ENCODE assay signal across 31 cellular contexts in the genomic region with DNA sequence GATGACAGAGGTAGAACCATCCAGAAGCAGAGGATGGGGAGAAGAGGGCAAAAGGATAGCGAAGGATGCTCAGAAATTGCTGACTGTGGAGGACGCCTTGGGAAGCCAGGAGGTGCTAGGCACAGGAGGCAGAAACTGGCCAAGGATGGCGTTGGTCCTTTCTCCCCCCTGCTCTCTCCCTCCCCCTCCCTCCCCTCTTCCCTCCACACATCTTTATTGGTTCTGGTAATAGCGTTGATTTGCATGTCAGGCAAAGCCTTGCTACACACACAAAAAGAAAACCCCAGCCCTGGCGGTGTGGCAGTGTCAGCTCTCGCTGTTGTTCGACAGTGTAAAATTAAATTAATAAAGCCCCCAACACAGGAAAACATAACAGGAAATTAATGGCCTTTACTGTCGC. TPM values are rescaled to one million over a fixed set of nuclear protein-coding genes. Genes with fewer than 3 reads are reported as not detected.
"Had no signal": no experiment of that assay in that cellular context is flagged by ENCODE, and none has a peak within 500 bp of the region (broad histone marks: within the 10 kb centered on the region; RNA-seq: fewer than 3 reads in every experiment).

No MANE protein-coding gene starts in this region.

- H3K27ac Mint-ChIP-seq: effector memory CD8-positive, alpha-beta T cell; natural killer cell had no signal

- H3K4me1 Mint-ChIP-seq: natural killer cell had no signal

- H3K4me1 ChIP-seq: gastrocnemius medialis, lower lobe of right lung, prostate gland, right atrium auricular region, stomach, thyroid gland, vagina had no signal

- ATAC-seq: effector memory CD8-positive, alpha-beta T cell; gastrocnemius medialis; left colon; left ventricle myocardium superior; lower lobe of right lung; natural killer cell; sciatic nerve had no signal

- H3K36me3 Mint-ChIP-seq: natural killer cell had no signal

- H3K27me3 ChIP-seq: right atrium auricular region, thyroid gland, vagina had no signal

- H3K9me3 ChIP-seq: gastrocnemius medialis, lower lobe of right lung, prostate gland, right atrium auricular region, stomach, thyroid gland, vagina had no signal

- DNase-seq: cortex of kidney; effector memory CD8-positive, alpha-beta T cell; foreskin fibroblast; gastrocnemius medialis; head of caudate nucleus; kidney glomerular epithelial cell; left colon; left ventricle myocardium superior; lower lobe of right lung; natural killer cell; stimulated activated CD4-positive, alpha-beta T cell treated with anti-CD3 and anti-CD28 coated beads, Interleukin-12 subunit alpha, Interleukin-12 subunit beta, amount 100 ng/mL, for 4 hours; stimulated activated CD4-positive, alpha-beta T cell treated with anti-CD3 and anti-CD28 coated beads, Interleukin-1b, Interleukin-23, amount 100 ng/mL, for 48 hours; stimulated activated CD4-positive, alpha-beta T cell treated with anti-CD3 and anti-CD28 coated beads, Interleukin-4, amount 100 ng/mL, for 1 hour; stimulated activated CD8-positive, alpha-beta memory T cell treated with anti-CD3 and anti-CD28 coated beads, Interleukin-4, amount 100 ng/mL, for 48 hours; stimulated activated naive CD4-positive, alpha-beta T cell; stomach; thyroid gland; trophoblast cell had no signal

- H3K27ac ChIP-seq: gastrocnemius medialis, lower lobe of right lung, parathyroid adenoma, prostate gland, right atrium auricular region, stomach, thyroid gland, vagina had no signal

- H3K9me3 Mint-ChIP-seq: effector memory CD8-positive, alpha-beta T cell; natural killer cell; neural crest cell had no signal

- H3K4me3 Mint-ChIP-seq: effector memory CD8-positive, alpha-beta T cell; natural killer cell; neural crest cell had no signal

- H3K4me3 ChIP-seq: gastrocnemius medialis, lower lobe of right lung, prostate gland, right atrium auricular region, smooth muscle cell, stomach, thyroid gland, vagina had no signal

- H3K36me3 ChIP-seq: gastrocnemius medialis, lower lobe of right lung, prostate gland, right atrium auricular region, stomach, thyroid gland, vagina had no signal

RNA-seq across cellular contexts. Expression of gene PAX2, which starts 47.2 kb away (rescaled TPM):
- total RNA-seq: dermis microvascular lymphatic vessel endothelial cell, gastrocnemius medialis, left colon, left ventricle myocardium superior, lower lobe of right lung, mesenteric fat pad, mononuclear cell, natural killer cell, osteoblast, right atrium auricular region, sciatic nerve, smooth muscle cell, stomach, subcutaneous adipose tissue, temporal lobe, thyroid gland, vagina had no signal
